ENCODE assay signal across 30 cellular contexts in genomic region chr19:23056516-23056915, GRCh38. TPM values are rescaled to one million over a fixed set of nuclear protein-coding genes. Genes with fewer than 3 reads are reported as not detected.
DNase-seq lines count a peak whose midpoint lies in the region; ATAC-seq, FAIRE-seq and TF ChIP-seq lines count a peak whose summit lies in the region.
"Had no signal": no experiment of that assay in that cellular context is flagged by ENCODE, and none has a peak within 500 bp of the region (broad histone marks: within the 10 kb centered on the region; RNA-seq: fewer than 3 reads in every experiment).

No MANE protein-coding gene starts in this region.

- no peak overlapping the region for H3K4me3 ChIP-seq in HepG2 (replicated peaks in 1 of 3; ENCODE audit: insufficient read depth in 1 of 3, low read depth in 2 of 3, low read length in 3 of 3)
- no peak overlapping the region for H3K4me3 ChIP-seq in right lobe of liver
- H3K4me3 ChIP-seq in NB4 (ENCODE audit: low read depth, low read length), result no peak overlapping the region
- H3K4me3 ChIP-seq in trophoblast cell (ENCODE audit: low read depth, low read length), result no peak overlapping the region
- H3K4me3 ChIP-seq: BLaER1, GM12878 had no signal

- no peak overlapping the region for H3K23ac ChIP-seq in trophoblast cell (ENCODE audit: low read length)

- FAIRE-seq in HepG2 (lab: Jason Lieb, UNC), result no peak
- FAIRE-seq: A204.1, GM12878, GM12892, GM18507 had no signal

- H3K27ac ChIP-seq in HepG2 (ENCODE audit: extremely low read length, insufficient read depth, low read length), result no peak overlapping the region
- no peak overlapping the region for H3K27ac ChIP-seq in right lobe of liver
- H3K27ac ChIP-seq in trophoblast cell (ENCODE audit: low read depth, low read length), result no peak overlapping the region
- H3K27ac ChIP-seq: BLaER1 had no signal

- H3K27me3 ChIP-seq in HepG2 (ENCODE audit: control insufficient read depth in 1 of 2, insufficient read depth in 2 of 2, low read length in 2 of 2), result no peaks in the 10 kb centered on the region
- H3K27me3 ChIP-seq in right lobe of liver, result no peaks in the 10 kb centered on the region
- no peaks in the 10 kb centered on the region for H3K27me3 ChIP-seq in trophoblast cell (ENCODE audit: insufficient read depth, low read length)
- H3K27me3 ChIP-seq: BE2C, BLaER1 had no signal

- H3K4me2 ChIP-seq in HepG2 (ENCODE audit: low read depth, low read length), result no peak overlapping the region
- H3K4me2 ChIP-seq in trophoblast cell (ENCODE audit: low read length), result no peak overlapping the region
- H3K4me2 ChIP-seq: BLaER1 had no signal

- H3K9me3 ChIP-seq in HepG2 (ENCODE audit: low read length) (peaks cover 99% of the 10 kb centered on the region), right lobe of liver (no peaks in the 10 kb centered on the region), trophoblast cell (ENCODE audit: insufficient read depth, low read depth, low read length) (peaks cover 26% of the 10 kb centered on the region)
- H3K9me3 ChIP-seq: BLaER1 had no signal

- H3K18ac ChIP-seq in trophoblast cell (ENCODE audit: low read length), result no peak overlapping the region

- no peak overlapping the region for H4K12ac ChIP-seq in trophoblast cell (ENCODE audit: low read depth, low read length)

- no peak for TF ChIP-seq CTCF in HepG2 (CRISPR knock-in tag; IDR thresholded peaks at IDR 0.05)
- TF ChIP-seq CTCF in right lobe of liver (IDR thresholded peaks at IDR 0.05), result no peak
- no peak for TF ChIP-seq CTCF in NB4 (IDR thresholded peaks at IDR 0.05; ENCODE audit: low read depth, low read length)

- no peaks in the 10 kb centered on the region for H4K20me1 ChIP-seq in HepG2 (ENCODE audit: insufficient read depth, low read length)
- H4K20me1 ChIP-seq: BLaER1 had no signal

- CTCF ChIA-PET in HepG2 (lab: Yijun Ruan, JAX; ENCODE audit: low intra/inter-chr PET ratio, low total read pairs), result no interaction called here

- POLR2A ChIA-PET in HepG2 (lab: Yijun Ruan, JAX), result no interaction called here

- no peak overlapping the region for H2AFZ ChIP-seq in HepG2 (ENCODE audit: low read length)
- H2AFZ ChIP-seq in trophoblast cell (ENCODE audit: insufficient read depth, low read length, poor library complexity), result no peak overlapping the region

- H3K4me1 ChIP-seq in HepG2 (ENCODE audit: insufficient read depth, low read length) (no peaks in the 10 kb centered on the region), right lobe of liver (no peaks in the 10 kb centered on the region), trophoblast cell (ENCODE audit: control insufficient read depth in 1 of 2, insufficient read depth in 2 of 2, low read length in 2 of 2) (no peaks in the 10 kb centered on the region)
- H3K4me1 ChIP-seq: BE2C, BLaER1 had no signal

- no peak overlapping the region for H4K8ac ChIP-seq in trophoblast cell (ENCODE audit: low read depth, low read length)

- no TSS peak for BruUV-seq in HepG2 (replicated peaks; lab: Mats Ljungman, UMichigan)

- no peak for TF ChIP-seq RAD21 in HepG2 (CRISPR knock-in tag; IDR thresholded peaks at IDR 0.05)

- H2AK5ac ChIP-seq in trophoblast cell (ENCODE audit: low read length), result no peak overlapping the region

- H3K36me3 ChIP-seq in HepG2 (replicated peaks in 1 of 2; ENCODE audit: control insufficient read depth in 1 of 2, insufficient read depth in 2 of 2, low read length in 2 of 2), result no peaks in the 10 kb centered on the region
- H3K36me3 ChIP-seq in right lobe of liver, result no peaks in the 10 kb centered on the region
- H3K36me3 ChIP-seq in trophoblast cell (ENCODE audit: control insufficient read depth in 1 of 2, insufficient read depth in 2 of 2, low read length in 2 of 2), result no peaks in the 10 kb centered on the region
- H3K36me3 ChIP-seq: BE2C, BLaER1 had no signal

- no peak overlapping the region for H3K9ac ChIP-seq in HepG2 (ENCODE audit: insufficient read depth, low read depth, low read length)
- H3K9ac ChIP-seq in trophoblast cell (ENCODE audit: low read length), result no peak overlapping the region
- H3K9ac ChIP-seq: BLaER1 had no signal

- in situ Hi-C loops in HepG2 (cut with HindIII; ENCODE audit: extremely low pct_ligation_motif_present, low pct_unique_long_range_greater_than_20kb), result no loop called here

- H3K14ac ChIP-seq in trophoblast cell (ENCODE audit: low read length), result no peak overlapping the region

- H3K79me1 ChIP-seq in trophoblast cell (ENCODE audit: low read length), result no peaks in the 10 kb centered on the region

- 6% methylated on average over 2 of the region's 2 CpGs for WGBS in HepG2 (ENCODE audit: low lambda C conversion rate)
- 40% methylated on average over 1 of the region's 2 CpGs for WGBS in right lobe of liver (ENCODE audit: insufficient coverage, low coverage, low lambda C conversion rate, missing lambda C conversion rate)
- WGBS in trophoblast cell (ENCODE audit: extremely low coverage, insufficient coverage, insufficient read length), result no CpG with 5 or more reads among the region's 2 CpGs

- no peak overlapping the region for H2BK12ac ChIP-seq in trophoblast cell (ENCODE audit: low read length)

- no peak for ATAC-seq in HepG2
- no peak for ATAC-seq in right lobe of liver
- ATAC-seq: GM12878 had no signal

- H2BK5ac ChIP-seq in trophoblast cell (ENCODE audit: low read depth, low read length, poor library complexity), result no peak overlapping the region

- TF ChIP-seq EP300 in HepG2 (IDR thresholded peaks at IDR 0.05; ENCODE audit: low read depth in 2 of 2, low read length in 2 of 2) (no peak), HepG2 (CRISPR knock-in tag; IDR thresholded peaks at IDR 0.05; ENCODE audit: borderline replicate concordance) (no peak)

- no peak overlapping the region for H3K4ac ChIP-seq in trophoblast cell (ENCODE audit: low read depth, low read length)

- H4K91ac ChIP-seq in trophoblast cell (ENCODE audit: low read depth, low read length), result no peak overlapping the region

- H3K79me2 ChIP-seq in HepG2 (ENCODE audit: insufficient read depth, low read length) (no peaks in the 10 kb centered on the region), trophoblast cell (ENCODE audit: control insufficient read depth, insufficient read depth, low read length, poor library complexity) (no peaks in the 10 kb centered on the region)

- H2BK120ac ChIP-seq in trophoblast cell (ENCODE audit: insufficient read depth, low read length, poor library complexity), result no peak overlapping the region

- TF ChIP-seq POLR2A in HepG2 (IDR thresholded peaks at IDR 0.05; ENCODE audit: insufficient read depth in 1 of 2, low read depth in 2 of 2, low read length in 2 of 2) (no peak), right lobe of liver (IDR thresholded peaks at IDR 0.05) (no peak), NB4 (IDR thresholded peaks at IDR 0.05; ENCODE audit: extremely low read depth, insufficient read length) (no peak)

- DNase-seq in HepG2 (ENCODE audit: low spot score) (no peak), right lobe of liver (no peak), NB4 (ENCODE audit: low read depth) (peak; percentile 16), trophoblast cell (peak; percentile 67 to 89), NCI-H524 treated with DMSO at 0.1 percent for 48 hours (lab: John Stamatoyannopoulos, UW) (no peak), superior temporal gyrus (ENCODE audit: extremely low spot score) (no peak)
- DNase-seq: 8988T; ACHN; BE2C; C1 segment of cervical spinal cord; CD4-positive, alpha-beta memory T cell; CD4-positive, CD25-positive, alpha-beta regulatory T cell; CD8-positive, alpha-beta memory T cell; COR-L47; DMS 273 treated with DMSO at 0.1 percent for 48 hours; DMS153; DMS53; DMS79; DND-41; EL; GDM1 had no signal

- intact Hi-C loops in HepG2 (cut with micrococcal nuclease; ENCODE audit: unreplicated experiment) (no loop called here), right lobe of liver (cut with DNase I) (no loop called here)

TF ChIP-seq in HepG2, 621 proteins besides CTCF, POLR2A, EP300 and RAD21 (continues in another document):
- TF ChIP-seq ZNF790 (CRISPR knock-in tag; IDR thresholded peaks at IDR 0.05; ENCODE audit: borderline replicate concordance) (no peak), CENPBD1 (CRISPR knock-in tag; IDR thresholded peaks at IDR 0.05; ENCODE audit: borderline replicate concordance, low read depth) (no peak), ZKSCAN5 (CRISPR knock-in tag; IDR thresholded peaks at IDR 0.05) (no peak), CEBPB (IDR thresholded peaks at IDR 0.05; ENCODE audit: borderline replicate concordance, low read depth, low read length) (peak; percentile 65), KLF16 (CRISPR knock-in tag; IDR thresholded peaks at IDR 0.05) (no peak)

RNA-seq across cellular contexts. Expression of gene ZNF728, which starts 53.5 kb away (rescaled TPM):
- not detected in 2 replicates for total RNA-seq in HepG2 (2016; rRNA removed; fragmentation: Illumina TruSeq; extraction: Trizol)
- not detected in 2 replicates for total RNA-seq in HepG2 (2016; cell fraction: cytosol; rRNA removed; fragmentation: Illumina TruSeq; extraction: Trizol; ENCODE audit: low read depth)
- not detected in 2 replicates for total RNA-seq in HepG2 (2016; cell fraction: insoluble cytoplasmic fraction; rRNA removed; fragmentation: Illumina TruSeq; extraction: Trizol)
- total RNA-seq in HepG2 (2016; cell fraction: membrane; rRNA removed; fragmentation: Illumina TruSeq; extraction: Trizol), result not detected in 2 replicates
- total RNA-seq in HepG2 (2016; cell fraction: nucleus; rRNA removed; fragmentation: Illumina TruSeq; extraction: Trizol), result not detected in 2 replicates
- polyA plus RNA-seq in HepG2 (2011; rRNA removed), result not detected in 2 replicates
- not detected in 2 replicates for polyA plus RNA-seq in HepG2 (2011; cell fraction: cytosol; rRNA removed)
- polyA plus RNA-seq in HepG2 (2011; cell fraction: nucleus; rRNA removed), result not detected in 2 replicates
- not detected in 2 replicates for polyA plus RNA-seq in HepG2 (2012)
- polyA plus RNA-seq in HepG2 (2016; cell fraction: cytosol; fragmentation: Illumina TruSeq; extraction: Trizol; ENCODE audit: low read depth), result not detected in 2 replicates
- not detected in 2 replicates for polyA plus RNA-seq in HepG2 (2016; cell fraction: insoluble cytoplasmic fraction; fragmentation: Illumina TruSeq; extraction: Trizol; ENCODE audit: low read depth)
- not detected in 2 replicates for polyA plus RNA-seq in HepG2 (2016; cell fraction: membrane; fragmentation: Illumina TruSeq; extraction: Trizol; ENCODE audit: low read depth)
- not detected in 2 replicates for polyA plus RNA-seq in HepG2 (2016; cell fraction: nucleus; fragmentation: Illumina TruSeq; extraction: Trizol; ENCODE audit: insufficient read depth, low read depth)
- not detected in 2 replicates for polyA minus RNA-seq in HepG2 (2011; rRNA and poly(A)+ RNA removed; ENCODE audit: low replicate concordance)
- polyA minus RNA-seq in HepG2 (2011; cell fraction: cytosol; rRNA and poly(A)+ RNA removed), result not detected in 2 replicates
- not detected in 2 replicates for polyA minus RNA-seq in HepG2 (2011; cell fraction: nucleus; rRNA and poly(A)+ RNA removed)
- under 1 TPM in 2 of 6 experiments, not detected in 4; 0.23 to 0.24 TPM for total RNA-seq in right lobe of liver
- polyA plus RNA-seq in trophoblast cell (2013), result not detected in 2 replicates
- total RNA-seq: A673; CD4-positive, alpha-beta memory T cell; CD4-positive, CD25-positive, alpha-beta regulatory T cell; CD8-positive, alpha-beta memory T cell; G401; GM12878 had no signal
- polyA plus RNA-seq: AG04450; CD14-positive monocyte; CD4-positive, alpha-beta memory T cell; CD4-positive, CD25-positive, alpha-beta regulatory T cell; CD8-positive, alpha-beta memory T cell; GM12878 had no signal

Comparison
In these comparisons a context has a peak if more than half of its experiments do, and no peak if none do; other contexts are left out.
1. DNase-seq: peak in NB4 (single experiment) and trophoblast cell (2 of 2); none in HepG2 (single experiment), right lobe of liver (0 of 3), NCI-H524 treated with DMSO at 0.1 percent for 48 hours (single experiment) and superior temporal gyrus (single experiment).